18 cellular contexts compared by ENCODE assay signal in the genomic region with DNA sequence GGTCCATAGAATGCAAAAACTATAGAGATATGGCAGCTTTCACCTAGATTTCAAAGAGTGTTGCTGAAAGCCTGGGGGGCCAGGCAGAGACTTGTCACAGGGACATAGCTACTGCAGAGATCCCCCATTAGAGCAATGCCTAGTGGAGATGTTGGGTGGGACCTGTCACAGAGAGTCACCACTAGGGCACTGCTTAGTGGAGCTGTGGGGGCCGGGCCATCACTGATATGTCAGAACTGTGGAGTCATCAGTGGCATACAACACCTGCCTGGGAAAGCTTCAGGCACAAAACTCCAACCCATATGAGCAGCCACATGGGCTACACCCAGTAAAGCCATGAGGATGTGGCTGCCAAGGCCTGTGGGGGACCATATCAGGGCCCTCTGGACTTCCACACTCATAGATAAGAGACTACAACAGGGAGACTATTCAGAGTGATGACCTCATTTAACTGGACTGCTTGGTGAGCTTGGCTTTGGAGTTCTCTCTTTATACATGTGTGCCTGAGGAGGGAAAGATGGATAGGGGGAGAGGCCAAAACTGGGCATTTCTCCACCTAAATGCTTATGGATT.
DNase-seq lines count a peak whose midpoint lies in the region; ATAC-seq, FAIRE-seq and TF ChIP-seq lines count a peak whose summit lies in the region.
"Had no signal": no experiment of that assay in that cellular context is flagged by ENCODE, and none has a peak within 500 bp of the region (broad histone marks: within the 10 kb centered on the region; RNA-seq: fewer than 3 reads in every experiment).

No MANE protein-coding gene starts in this region.

- no peaks in the 10 kb centered on the region for H4K20me1 ChIP-seq in K562 (replicated peaks; ENCODE audit: control insufficient read depth, insufficient read depth, low read length)

- ATAC-seq in Right ventricle myocardium superior (ENCODE audit: poor library complexity) (peak; percentile 29), K562 (no peak), gastrocnemius medialis (no peak)
- ATAC-seq in natural killer cell treated with Interleukin-12 subunit alpha and Interleukin-12 subunit beta and Interleukin-15 and Interleukin-18, amount 100 ng/mL, for 72 hours, result peak; percentile 46 to 57
- ATAC-seq: GM23338 had no signal

- H3K27ac Mint-ChIP-seq in natural killer cell treated with Interleukin-12 subunit alpha and Interleukin-12 subunit beta and Interleukin-15 and Interleukin-18, amount 100 ng/mL, for 72 hours, result no peak overlapping the region
- H3K27ac Mint-ChIP-seq: B cell; CD4-positive, alpha-beta T cell; GM23338 had no signal

- H3K9ac ChIP-seq in K562 (ENCODE audit: insufficient read depth in 1 of 2, low read depth in 2 of 2, low read length in 2 of 2), result no peak overlapping the region

- POLR2A ChIA-PET in K562 (lab: Yijun Ruan, JAX), result interaction anchor here (0.6 to 1.6 kb wide), 2 partner anchors 10 to 550 kb away, joined by 3 to 4 read pairs; no protein-coding TSS in a partner anchor
- POLR2A ChIA-PET in HEK293T (lab: Yijun Ruan, JAX), result no interaction called here

- peaks cover 9 to 22% of the 10 kb centered on the region in 2 donors for H3K27me3 Mint-ChIP-seq in natural killer cell treated with Interleukin-12 subunit alpha and Interleukin-12 subunit beta and Interleukin-15 and Interleukin-18, amount 100 ng/mL, for 72 hours

- intact Hi-C loops in Right ventricle myocardium superior (cut with DNase I) (no loop called here), cardiac septum (cut with DNase I) (no loop called here), K562 (cut with micrococcal nuclease) (no loop called here), esophagus muscularis mucosa (cut with DNase I) (no loop called here), gastrocnemius medialis (cut with DNase I; ENCODE audit: low total_unique reads) (no loop called here)

- CTCF ChIA-PET in K562 (lab: Yijun Ruan, JAX; ENCODE audit: low intra/inter-chr PET ratio), result no interaction called here
- CTCF ChIA-PET in HEK293T (lab: Yijun Ruan, JAX), result no interaction called here

- DNase-seq in Right ventricle myocardium superior (no peak), cardiac septum (ENCODE audit: low spot score) (no peak), K562 (ENCODE audit: extremely low read depth in 1 of 4, low spot score in 3 of 4) (no peak), esophagus muscularis mucosa (ENCODE audit: extremely low spot score) (peak; percentile 87), HEK293T (ENCODE audit: extremely low spot score) (no peak), gastrocnemius medialis (no peak), DMS53 treated with DMSO at 0.1 percent for 48 hours (lab: John Stamatoyannopoulos, UW; ENCODE audit: unreplicated experiment) (no peak)
- DNase-seq in natural killer cell treated with Interleukin-12 subunit alpha and Interleukin-12 subunit beta and Interleukin-15 and Interleukin-18, amount 100 ng/mL, for 72 hours (ENCODE audit: low spot score), result no peak
- DNase-seq: Calu3; CD4-positive, alpha-beta T cell; DMS153; DND-41; GDM1; H7 had no signal

- FAIRE-seq in K562 (lab: Jason Lieb, UNC), result no peak
- FAIRE-seq: A204.1, GM12892 had no signal

- TF ChIP-seq POLR2A in K562 (conservative IDR thresholded peaks at IDR 0.05) (no peak), esophagus muscularis mucosa (IDR thresholded peaks at IDR 0.05; ENCODE audit: low read depth) (no peak), gastrocnemius medialis (IDR thresholded peaks at IDR 0.05) (no peak)

- 0% methylated on average over 1 of the region's 1 CpG for WGBS in K562 (ENCODE audit: insufficient coverage, low coverage, missing lambda C conversion rate)
- 100% methylated on average over 1 of the region's 1 CpG for WGBS in esophagus muscularis mucosa

- no peak overlapping the region for H3K4me2 ChIP-seq in K562 (ENCODE audit: insufficient read depth, low read length)
- H3K4me2 ChIP-seq: GM23338 had no signal

- no peaks in the 10 kb centered on the region for H3K9me3 Mint-ChIP-seq in natural killer cell treated with Interleukin-12 subunit alpha and Interleukin-12 subunit beta and Interleukin-15 and Interleukin-18, amount 100 ng/mL, for 72 hours

- no peaks in the 10 kb centered on the region for H3K4me1 ChIP-seq in K562 (replicated peaks in 1 of 2; ENCODE audit: control insufficient read depth in 2 of 2, insufficient read depth in 2 of 2, low read length in 2 of 2)
- peaks cover under 1 to 1% (median 1%) of the 10 kb centered on the region in 4 donors for H3K4me1 ChIP-seq in esophagus muscularis mucosa
- no peaks in the 10 kb centered on the region for H3K4me1 ChIP-seq in gastrocnemius medialis

- TF ChIP-seq EP300 in K562 (IDR thresholded peaks at IDR 0.05; ENCODE audit: low read length), result no peak
- no peak for TF ChIP-seq EP300 in esophagus muscularis mucosa (IDR thresholded peaks at IDR 0.05)

- in situ Hi-C loops in K562 (cut with MboI) (no loop called here), gastrocnemius medialis (cut with MboI; ENCODE audit: low sequenced_read_pairs in 4 of 4) (no loop called here)

- BruUV-seq in K562 (replicated peaks; lab: Mats Ljungman, UMichigan), result no TSS peak

- no peaks in the 10 kb centered on the region for H3K36me3 Mint-ChIP-seq in natural killer cell treated with Interleukin-12 subunit alpha and Interleukin-12 subunit beta and Interleukin-15 and Interleukin-18, amount 100 ng/mL, for 72 hours

- H3K9me1 ChIP-seq in K562 (ENCODE audit: control insufficient read depth, insufficient read depth, low read length), result no peaks in the 10 kb centered on the region

- no peak for TF ChIP-seq CTCF in K562 (IDR thresholded peaks at IDR 0.05 in 2 of 3, conservative IDR thresholded peaks at IDR 0.05 in 1 of 3; ENCODE audit: insufficient read depth in 2 of 3, low read depth in 1 of 3, low read length in 3 of 3)
- no peak for TF ChIP-seq CTCF in esophagus muscularis mucosa (IDR thresholded peaks at IDR 0.05)
- TF ChIP-seq CTCF in gastrocnemius medialis (IDR thresholded peaks at IDR 0.05 in 4 of 5, conservative IDR thresholded peaks at IDR 0.05 in 1 of 5), result no peak

- H3K36me3 ChIP-seq in K562 (ENCODE audit: control insufficient read depth, insufficient read depth, low read length) (no peaks in the 10 kb centered on the region), esophagus muscularis mucosa (no peaks in the 10 kb centered on the region), gastrocnemius medialis (no peaks in the 10 kb centered on the region)

- no peak overlapping the region for H3K4me3 ChIP-seq in K562
- no peak overlapping the region for H3K4me3 ChIP-seq in esophagus muscularis mucosa
- H3K4me3 ChIP-seq in gastrocnemius medialis, result no peak overlapping the region
- H3K4me3 ChIP-seq: GM23338 had no signal

- H3K4me1 Mint-ChIP-seq in natural killer cell treated with Interleukin-12 subunit alpha and Interleukin-12 subunit beta and Interleukin-15 and Interleukin-18, amount 100 ng/mL, for 72 hours (ENCODE audit: low read depth in 2 of 2), result no peaks in the 10 kb centered on the region
- H3K4me1 Mint-ChIP-seq: B cell, GM23338 had no signal

- H3K79me2 ChIP-seq in K562 (ENCODE audit: control insufficient read depth, insufficient read depth, low read length), result no peaks in the 10 kb centered on the region

- H3K27ac ChIP-seq in K562 (ENCODE audit: extremely low read depth, low read depth, low read length) (no peak overlapping the region), esophagus muscularis mucosa (replicated peaks in 1 of 4) (no peak overlapping the region), gastrocnemius medialis (no peak overlapping the region)

- no peaks in the 10 kb centered on the region for H3K9me3 ChIP-seq in K562 (replicated peaks; ENCODE audit: control insufficient read depth, insufficient read depth, low read depth, low read length)
- H3K9me3 ChIP-seq in esophagus muscularis mucosa, result peaks cover 0 to 8% (median 0%) of the 10 kb centered on the region in 4 donors
- no peaks in the 10 kb centered on the region for H3K9me3 ChIP-seq in gastrocnemius medialis

- peaks cover 0 to 3% of the 10 kb centered on the region in 2 experiments; a peak in 1 of 5 replicates for H3K27me3 ChIP-seq in K562 (ENCODE audit: control insufficient read depth in 2 of 2, insufficient read depth in 2 of 2, low read length in 2 of 2)
- no peaks in the 10 kb centered on the region for H3K27me3 ChIP-seq in esophagus muscularis mucosa
- no peaks in the 10 kb centered on the region for H3K27me3 ChIP-seq in gastrocnemius medialis

- H2AFZ ChIP-seq in K562 (ENCODE audit: low read depth, low read length), result no peak overlapping the region
- H2AFZ ChIP-seq: GM23338 had no signal

- no peak for TF ChIP-seq RAD21 in K562 (CRISPR knock-in tag; conservative IDR thresholded peaks at IDR 0.05 in 1 of 2, IDR thresholded peaks at IDR 0.05 in 1 of 2)

- no peak overlapping the region for H3K4me3 Mint-ChIP-seq in natural killer cell treated with Interleukin-12 subunit alpha and Interleukin-12 subunit beta and Interleukin-15 and Interleukin-18, amount 100 ng/mL, for 72 hours
- H3K4me3 Mint-ChIP-seq: B cell; CD4-positive, alpha-beta T cell; GM23338 had no signal

TF ChIP-seq in K562, 482 proteins besides CTCF, POLR2A, EP300 and RAD21 (continues in another document):
- no peak for TF ChIP-seq CREB3 (tag; conservative IDR thresholded peaks at IDR 0.05; ENCODE audit: low read depth)

TF ChIP-seq in HEK293T, 16 proteins besides CTCF, POLR2A, EP300 and RAD21:
- TF ChIP-seq TARDBP (IDR thresholded peaks at IDR 0.05) (no peak), ELF4 (IDR thresholded peaks at IDR 0.05) (no peak), SUZ12 (IDR thresholded peaks at IDR 0.05) (no peak), SP1 (IDR thresholded peaks at IDR 0.05) (no peak), CTBP1 (IDR thresholded peaks at IDR 0.05; ENCODE audit: borderline replicate concordance) (no peak), FOXM1 (IDR thresholded peaks at IDR 0.05; ENCODE audit: borderline replicate concordance) (no peak), HDGF (IDR thresholded peaks at IDR 0.05; ENCODE audit: borderline replicate concordance) (no peak), FOXK2 (IDR thresholded peaks at IDR 0.05) (no peak)
- TF ChIP-seq, protein P1, sequence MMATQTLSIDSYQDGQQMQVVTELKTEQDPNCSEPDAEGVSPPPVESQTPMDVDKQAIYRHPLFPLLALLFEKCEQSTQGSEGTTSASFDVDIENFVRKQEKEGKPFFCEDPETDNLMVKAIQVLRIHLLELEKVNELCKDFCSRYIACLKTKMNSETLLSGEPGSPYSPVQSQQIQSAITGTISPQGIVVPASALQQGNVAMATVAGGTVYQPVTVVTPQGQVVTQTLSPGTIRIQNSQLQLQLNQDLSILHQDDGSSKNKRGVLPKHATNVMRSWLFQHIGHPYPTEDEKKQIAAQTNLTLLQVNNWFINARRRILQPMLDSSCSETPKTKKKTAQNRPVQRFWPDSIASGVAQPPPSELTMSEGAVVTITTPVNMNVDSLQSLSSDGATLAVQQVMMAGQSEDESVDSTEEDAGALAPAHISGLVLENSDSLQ (IDR thresholded peaks at IDR 0.05), result no peak
TF ChIP-seq in HEK293T: peak in this region for 0.

Comparison
In these comparisons a context has a peak if more than half of its experiments do, and no peak if none do; other contexts are left out.
1. ATAC-seq: peak in Right ventricle myocardium superior (single experiment) and natural killer cell treated with Interleukin-12 subunit alpha and Interleukin-12 subunit beta and Interleukin-15 and Interleukin-18, amount 100 ng/mL, for 72 hours (2 of 2); none in K562 (single experiment) and gastrocnemius medialis (0 of 2).